ENCODE assay signal across 8 cellular contexts in genomic region chr20:58888103-58888502, GRCh38. TPM values are rescaled to one million over a fixed set of nuclear protein-coding genes. Genes with fewer than 3 reads are reported as not detected.
DNase-seq lines count a peak whose midpoint lies in the region; ATAC-seq and TF ChIP-seq lines count a peak whose summit lies in the region.

No MANE protein-coding gene starts in this region.

- no peak for ATAC-seq in activated T-helper 17 cell treated with anti-CD3 and anti-CD28 coated beads, Interleukin-2, amount 50 U/mL, for 72 hours (replicated peaks)
- no peak for ATAC-seq in GM21723 (IDR thresholded peaks at IDR 0.05; ENCODE audit: unreplicated experiment)

- H3K4me3 Mint-ChIP-seq in activated T-helper 17 cell treated with anti-CD3 and anti-CD28 coated beads, Interleukin-2, amount 50 U/mL, for 72 hours: peak overlapping the region; percentile 69

- no peak overlapping the region for H3K27ac Mint-ChIP-seq in activated T-helper 17 cell treated with anti-CD3 and anti-CD28 coated beads, Interleukin-2, amount 50 U/mL, for 72 hours

- peaks cover 14% of the 10 kb centered on the region for H3K36me3 Mint-ChIP-seq in activated T-helper 17 cell treated with anti-CD3 and anti-CD28 coated beads, Interleukin-2, amount 50 U/mL, for 72 hours (ENCODE audit: low read depth)

- no peak for TF ChIP-seq POLR2A in spleen (IDR thresholded peaks at IDR 0.05)

- H3K4me1 Mint-ChIP-seq in activated T-helper 17 cell treated with anti-CD3 and anti-CD28 coated beads, Interleukin-2, amount 50 U/mL, for 72 hours: no peaks in the 10 kb centered on the region

- H3K4me3 ChIP-seq in HUES48 (ENCODE audit: low read depth, low read length) (peak overlapping the region; percentile 87), iPS-18a (ENCODE audit: low read length) (peak overlapping the region; percentile 79), spleen (peak overlapping the region; percentile 40 to 87 (median 63))

- H3K27ac ChIP-seq in HUES48 (ENCODE audit: low read depth, low read length) (no peak overlapping the region), iPS-18a (ENCODE audit: low read length) (no peak overlapping the region), spleen (peak overlapping the region in 7 of 8 donors; percentile 36 to 99 (median 98))

- no peaks in the 10 kb centered on the region for H3K27me3 Mint-ChIP-seq in activated T-helper 17 cell treated with anti-CD3 and anti-CD28 coated beads, Interleukin-2, amount 50 U/mL, for 72 hours

- intact Hi-C loops in spleen (cut with DNase I; ENCODE audit: low total_unique reads): loop anchor here (10.0 kb wide), 1 partner anchor 157 kb away; the partner anchor contains the start of gene PRELID3B

- H3K9ac ChIP-seq in HUES48 (ENCODE audit: low read depth, low read length): peak overlapping the region; percentile 82
- H3K9ac ChIP-seq in iPS-18a (ENCODE audit: low read length): peak overlapping the region; percentile 6

- DNase-seq in spleen: peak; percentile 79
- no peak for DNase-seq in 8988T
- DNase-seq in D341Med (ENCODE audit: low spot score): no peak
- DNase-seq in effector CD4-positive, alpha-beta T cell: no peak

- H3K27me3 ChIP-seq in HUES48 (ENCODE audit: control insufficient read depth, insufficient read depth, low read length): no peaks in the 10 kb centered on the region; the same call in 1 of the 2 replicates
- no peaks in the 10 kb centered on the region for H3K27me3 ChIP-seq in iPS-18a (ENCODE audit: control insufficient read depth, insufficient read depth, low read length)
- no peaks in the 10 kb centered on the region for H3K27me3 ChIP-seq in spleen (replicated peaks in 1 of 7)

- H3K9me3 Mint-ChIP-seq in activated T-helper 17 cell treated with anti-CD3 and anti-CD28 coated beads, Interleukin-2, amount 50 U/mL, for 72 hours: no peaks in the 10 kb centered on the region

- WGBS in spleen, 5 donors: 59 to 73% (median 66%) methylated on average over 12 of the region's 12 CpGs

- H3K4me1 ChIP-seq in HUES48 (ENCODE audit: control insufficient read depth, insufficient read depth, low read length) (peaks cover 18% of the 10 kb centered on the region), iPS-18a (ENCODE audit: control insufficient read depth, low read depth, low read length) (peaks cover 10% of the 10 kb centered on the region), spleen (peaks cover 3 to 38% (median 17%) of the 10 kb centered on the region in 6 donors)

- H3K36me3 ChIP-seq in HUES48 (ENCODE audit: control insufficient read depth, insufficient read depth, low read length) (peaks cover 16% of the 10 kb centered on the region), iPS-18a (ENCODE audit: control insufficient read depth, low read depth, low read length) (peaks cover 5% of the 10 kb centered on the region), spleen (no peaks in the 10 kb centered on the region)

- H3K9me3 ChIP-seq in HUES48 (ENCODE audit: control insufficient read depth, insufficient read depth, low read length): no peaks in the 10 kb centered on the region
- H3K9me3 ChIP-seq in iPS-18a (ENCODE audit: control insufficient read depth, low read depth, low read length): no peaks in the 10 kb centered on the region
- no peaks in the 10 kb centered on the region for H3K9me3 ChIP-seq in spleen

- no peak for TF ChIP-seq CTCF in spleen (IDR thresholded peaks at IDR 0.05 in 8 of 11, conservative IDR thresholded peaks at IDR 0.05 in 3 of 11)

RNA-seq across cellular contexts. Expression of gene GNAS, which starts 35.6 kb away (rescaled TPM):
- total RNA-seq in activated T-helper 17 cell treated with anti-CD3 and anti-CD28 coated beads, Interleukin-2, amount 50 U/mL, for 72 hours: 100 to 1,000 TPM; 412 to 688 TPM
- 100 to 1,000 TPM; 745 to 849 (median 769) TPM for total RNA-seq in spleen
- polyA plus RNA-seq in spleen: 100 to 1,000 TPM; 722 to 854 (median 771) TPM

RNA-seq across cellular contexts. Expression of gene GNAS-AS1, which starts 37.4 kb away (rescaled TPM):
- total RNA-seq in activated T-helper 17 cell treated with anti-CD3 and anti-CD28 coated beads, Interleukin-2, amount 50 U/mL, for 72 hours: 1 to 10 TPM; 1.0 to 1.3 TPM
- 1 to 10 TPM in 2 of 7 donors, under 1 TPM in 3, not detected in 2; 0.44 to 1.1 (median 0.70) TPM for total RNA-seq in spleen
- polyA plus RNA-seq in spleen: under 1 TPM; 0.18 to 0.32 (median 0.22) TPM

Comparison
In these comparisons a context has a peak if more than half of its experiments do, and no peak if none do; other contexts are left out.
1. H3K27ac ChIP-seq: peak in spleen (7 of 8); none in HUES48 (single experiment) and iPS-18a (single experiment).
2. Peak in every context shown above with its lines, with median percentiles within 50 percentile points of each other: H3K4me3 ChIP-seq.